ENCODE assay signal across 16 cellular contexts in genomic region chr10:132712291-132712690, GRCh38.
"Had no signal": no experiment of that assay in that cellular context is flagged by ENCODE, and none has a peak within 500 bp of the region (broad histone marks: within the 10 kb centered on the region; RNA-seq: fewer than 3 reads in every experiment).

No MANE protein-coding gene starts in this region.

- H3K27ac ChIP-seq: esophagus muscularis mucosa, hepatocyte, pancreas, skin epidermis had no signal

- H3K4me1 ChIP-seq: pancreas had no signal

- H3K4me3 Mint-ChIP-seq: activated naive CD4-positive, alpha-beta T cell treated with anti-CD3 and anti-CD28 coated beads, Interleukin-2, amount 10 ng/mL, durations not matched to agents 7 days and 5 days; activated T-helper 17 cell treated with anti-CD3 and anti-CD28 coated beads, Interleukin-2, amount 50 U/mL, for 72 hours; neural crest cell had no signal

- H3K9me3 Mint-ChIP-seq: activated T-helper 17 cell treated with anti-CD3 and anti-CD28 coated beads, Interleukin-2, amount 50 U/mL, for 72 hours; neural crest cell had no signal

- H3K27ac Mint-ChIP-seq: activated naive CD4-positive, alpha-beta T cell treated with anti-CD3 and anti-CD28 coated beads, Interleukin-2, amount 10 ng/mL, durations not matched to agents 7 days and 5 days; activated T-helper 17 cell treated with anti-CD3 and anti-CD28 coated beads, Interleukin-2, amount 50 U/mL, for 72 hours had no signal

- H3K4me3 ChIP-seq: esophagus muscularis mucosa, hepatocyte, pancreas, skin epidermis had no signal

- FAIRE-seq: astrocyte, colon, endometrium, pancreas had no signal

- DNase-seq: activated CD4-positive, alpha-beta T cell treated with anti-CD3 and anti-CD28 coated beads, Interleukin-2, amount 50 U/mL, for 4 hours; activated naive CD4-positive, alpha-beta T cell treated with anti-CD3 and anti-CD28 coated beads, Interleukin-2, amount 10 ng/mL, durations not matched to agents 7 days and 5 days; stimulated activated CD4-positive, alpha-beta T cell treated with anti-CD3 and anti-CD28 coated beads, Interleukin-4, amount 100 ng/mL, for 4 hours; stimulated activated CD8-positive, alpha-beta memory T cell treated with anti-CD3 and anti-CD28 coated beads, Interleukin-4, amount 100 ng/mL, for 48 hours; stimulated activated naive CD4-positive, alpha-beta T cell treated with Interleukin-2 at 50 U/mL for 16 hours; trophoblast cell had no signal

- H3K9me3 ChIP-seq: esophagus muscularis mucosa, pancreas had no signal

- ATAC-seq: activated CD4-positive, CD25-positive, alpha-beta regulatory T cell treated with anti-CD3 and anti-CD28 coated beads, Interleukin-2, amount 50 U/mL, for 24 hours; activated T-helper 17 cell treated with anti-CD3 and anti-CD28 coated beads, Interleukin-2, amount 50 U/mL, for 72 hours; pancreas had no signal

- H3K27me3 ChIP-seq: esophagus muscularis mucosa, hepatocyte, pancreas had no signal

- H3K27me3 Mint-ChIP-seq: activated naive CD4-positive, alpha-beta T cell treated with anti-CD3 and anti-CD28 coated beads, Interleukin-2, amount 10 ng/mL, durations not matched to agents 7 days and 5 days; activated T-helper 17 cell treated with anti-CD3 and anti-CD28 coated beads, Interleukin-2, amount 50 U/mL, for 72 hours had no signal

- H3K4me1 Mint-ChIP-seq: activated naive CD4-positive, alpha-beta T cell treated with anti-CD3 and anti-CD28 coated beads, Interleukin-2, amount 10 ng/mL, durations not matched to agents 7 days and 5 days had no signal
